22 cellular contexts compared by ENCODE assay signal in genomic region chr1:163128282-163128681, GRCh38. TPM values are rescaled to one million over a fixed set of nuclear protein-coding genes. Genes with fewer than 3 reads are reported as not detected.
DNase-seq lines count a peak whose midpoint lies in the region; ATAC-seq, FAIRE-seq and TF ChIP-seq lines count a peak whose summit lies in the region.
"Had no signal": no experiment of that assay in that cellular context is flagged by ENCODE, and none has a peak within 500 bp of the region (broad histone marks: within the 10 kb centered on the region; RNA-seq: fewer than 3 reads in every experiment).

No MANE protein-coding gene starts in this region.

- no peak overlapping the region for H3K27ac Mint-ChIP-seq in osteocyte (ENCODE audit: unreplicated experiment)
- H3K27ac Mint-ChIP-seq: CD4-positive, CD25-positive, alpha-beta regulatory T cell; CD8-positive, alpha-beta memory T cell had no signal

- CTCF ChIA-PET in A549 (lab: Yijun Ruan, JAX) = no interaction called here

- no peak for TF ChIP-seq POLR2A in A549 (IDR thresholded peaks at IDR 0.05; ENCODE audit: low read length)

- H3K9ac ChIP-seq in GM23248 = no peak overlapping the region
- no peak overlapping the region for H3K9ac ChIP-seq in stomach smooth muscle (ENCODE audit: low read length in 2 of 2)

- peaks cover 4% of the 10 kb centered on the region for H3K27me3 Mint-ChIP-seq in osteocyte (ENCODE audit: unreplicated experiment)

- TF ChIP-seq CTCF in A549 (IDR thresholded peaks at IDR 0.05) (no peak), osteocyte (IDR thresholded peaks at IDR 0.05) (no peak)

- no peaks in the 10 kb centered on the region for H3K9me3 Mint-ChIP-seq in osteocyte (ENCODE audit: unreplicated experiment)

- H3K36me3 ChIP-seq in GM23248 (ENCODE audit: low read depth) (no peaks in the 10 kb centered on the region), stomach smooth muscle (ENCODE audit: control insufficient read depth in 2 of 2, insufficient read depth in 2 of 2, low read length in 2 of 2) (no peaks in the 10 kb centered on the region)

- H3K9me3 ChIP-seq in A549 (no peaks in the 10 kb centered on the region), GM23248 (ENCODE audit: low read depth) (no peaks in the 10 kb centered on the region), stomach smooth muscle (ENCODE audit: control insufficient read depth in 2 of 2, low read length in 2 of 2) (no peaks in the 10 kb centered on the region)
- H3K9me3 ChIP-seq: BE2C had no signal

- no peaks in the 10 kb centered on the region for H3K79me2 ChIP-seq in GM23248 (ENCODE audit: insufficient read depth)

- H3K4me2 ChIP-seq in A549 = no peak overlapping the region
- no peak overlapping the region for H3K4me2 ChIP-seq in GM23248 (ENCODE audit: unreplicated experiment)

- no peak for TF ChIP-seq RAD21 in A549 (conservative IDR thresholded peaks at IDR 0.05 in 1 of 2, IDR thresholded peaks at IDR 0.05 in 1 of 2)

- peak overlapping the region; percentile 46; the same call in 1 of the 2 replicates for H2AFZ ChIP-seq in GM23248

- DNase-seq in A549 (ENCODE audit: low read depth in 1 of 2, low spot score in 1 of 2) (no peak), GM23248 (no peak), GF-D8 (lab: John Stamatoyannopoulos, UW) (no peak), osteocyte (ENCODE audit: extremely low spot score, unreplicated experiment) (no peak)
- DNase-seq: 8988T; ACHN; BE2C; C1 segment of cervical spinal cord; CD4-positive, CD25-positive, alpha-beta regulatory T cell; CD8-positive, alpha-beta memory T cell; COR-L47; GOT3; H7; Karpas-422; KBM-7 had no signal

- no peak overlapping the region for H3K4me3 ChIP-seq in A549
- no peak overlapping the region for H3K4me3 ChIP-seq in GM23248
- no peak overlapping the region for H3K4me3 ChIP-seq in stomach smooth muscle (ENCODE audit: low read length in 2 of 2)

- no peak for TF ChIP-seq EP300 in A549 (IDR thresholded peaks at IDR 0.05)

- FAIRE-seq in A549 (lab: Jason Lieb, UNC) = no peak
- peak; percentile 28 for FAIRE-seq in TTC549 (lab: Jason Lieb, UNC)
- FAIRE-seq: G401.6, GM12892 had no signal

- ATAC-seq in A549 (no peak), GM21360 (IDR thresholded peaks at IDR 0.05; ENCODE audit: unreplicated experiment) (no peak)
- ATAC-seq: HCT116 had no signal

- 23% methylated on average over 2 of the region's 2 CpGs for WGBS in A549 (ENCODE audit: missing lambda C conversion rate)
- 73 to 79% methylated on average over 2 of the region's 2 CpGs for WGBS in GM23248 (ENCODE audit: low coverage in 1 of 2, low lambda C conversion rate in 2 of 2, missing lambda C conversion rate in 2 of 2), 2 experiments

- in situ Hi-C loops in GM23248 (cut with MboI) = no loop called here

- no peaks in the 10 kb centered on the region for H3F3A ChIP-seq in GM23248 (ENCODE audit: insufficient read depth)

- H3K4me1 ChIP-seq in A549 = no peaks in the 10 kb centered on the region
- H3K4me1 ChIP-seq in GM23248 (ENCODE audit: insufficient read depth) = no peaks in the 10 kb centered on the region
- H3K4me1 ChIP-seq in stomach smooth muscle (ENCODE audit: control insufficient read depth, insufficient read depth, low read length) = peaks cover 23% of the 10 kb centered on the region

- H3K4me1 Mint-ChIP-seq in osteocyte (ENCODE audit: unreplicated experiment) = peaks cover 19% of the 10 kb centered on the region
- H3K4me1 Mint-ChIP-seq: CD4-positive, CD25-positive, alpha-beta regulatory T cell; CD8-positive, alpha-beta memory T cell had no signal

- no peaks in the 10 kb centered on the region for H3K36me3 Mint-ChIP-seq in osteocyte (ENCODE audit: unreplicated experiment)
- H3K36me3 Mint-ChIP-seq: CD4-positive, CD25-positive, alpha-beta regulatory T cell; CD8-positive, alpha-beta memory T cell had no signal

- H3K27ac ChIP-seq in A549 (no peak overlapping the region), GM23248 (no peak overlapping the region), stomach smooth muscle (ENCODE audit: low read length) (peak overlapping the region; percentile 84)

- H3K9me2 ChIP-seq in GM23248 (ENCODE audit: insufficient read depth) = no peaks in the 10 kb centered on the region

- no peaks in the 10 kb centered on the region for H3K27me3 ChIP-seq in GM23248 (replicated peaks; ENCODE audit: insufficient read depth)
- H3K27me3 ChIP-seq in stomach smooth muscle (ENCODE audit: control insufficient read depth in 1 of 2, insufficient read depth in 2 of 2, low read length in 2 of 2) = no peaks in the 10 kb centered on the region
- H3K27me3 ChIP-seq: BE2C had no signal

- no peak overlapping the region for H3K4me3 Mint-ChIP-seq in osteocyte (ENCODE audit: unreplicated experiment)
- H3K4me3 Mint-ChIP-seq: CD4-positive, CD25-positive, alpha-beta regulatory T cell; CD8-positive, alpha-beta memory T cell had no signal

- no peaks in the 10 kb centered on the region for H4K20me1 ChIP-seq in GM23248 (ENCODE audit: insufficient read depth)

- POLR2A ChIA-PET in A549 (lab: Yijun Ruan, JAX) = no interaction called here

TF ChIP-seq in A549, 52 proteins besides CTCF, POLR2A, EP300 and RAD21:
- TF ChIP-seq MAFK (IDR thresholded peaks at IDR 0.05; ENCODE audit: partially characterized antibody) (peak; percentile 78), HOXA7 (CRISPR knock-in tag; IDR thresholded peaks at IDR 0.05) (no peak)

RNA-seq across cellular contexts. Expression of gene RGS4, which starts 59.1 kb away (rescaled TPM):
- polyA plus RNA-seq in A549 (2011; rRNA removed) (0.05 and 0.07 TPM in 2 replicates), A549 (2017; fragmentation: RNase III; extraction: RNeasy Plus Mini Kit Qiagen cat#74134 plus additional on column Dnase treatment) (0.03 TPM in 1 of 3 replicates, not detected in the others), GM23248 (2016; fragmentation: Nextera tagmentation; extraction: Ambion mirVana) (11.2 and 13.3 TPM in 2 replicates)
- polyA plus RNA-seq in A549 (2012; cell fraction: cytosol; rRNA removed) = not detected in 2 replicates
- not detected in 2 replicates for polyA plus RNA-seq in A549 (2012; cell fraction: nucleus; rRNA removed)
- not detected in 2 replicates for polyA minus RNA-seq in A549 (2011; rRNA and poly(A)+ RNA removed)
- total RNA-seq in GM23248 (2014; rRNA removed; shearing (Covaris generic)) = 27.9 and 42.9 TPM in 2 replicates
- total RNA-seq in osteocyte = 99.0 and 121 TPM in 2 replicates
- total RNA-seq: CD4-positive, CD25-positive, alpha-beta regulatory T cell; CD8-positive, alpha-beta memory T cell; HT-29 had no signal
- polyA plus RNA-seq: CD4-positive, CD25-positive, alpha-beta regulatory T cell; CD8-positive, alpha-beta memory T cell had no signal
